Comparison of ENCODE assay signal across 20 cellular contexts in the genomic region with DNA sequence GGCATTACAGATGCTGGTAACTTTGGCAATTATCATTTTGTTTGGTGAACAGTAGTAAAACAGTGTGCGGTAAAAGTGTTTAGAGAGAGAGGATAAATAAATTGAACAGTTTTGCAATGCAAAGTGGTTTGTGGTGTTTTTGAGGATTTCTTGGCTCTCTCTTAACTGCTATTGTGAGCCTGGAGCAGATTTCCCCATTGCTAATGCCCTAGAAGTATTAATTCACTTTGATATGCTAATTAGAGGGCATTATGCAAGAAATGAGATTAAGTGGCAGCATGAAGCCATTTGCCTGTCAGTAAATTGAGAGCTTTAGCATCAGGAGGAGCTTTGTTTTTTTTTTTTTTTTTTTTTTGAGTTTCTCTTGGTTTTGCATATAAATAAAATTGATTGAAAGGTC. TPM values are rescaled to one million over a fixed set of nuclear protein-coding genes. Genes with fewer than 3 reads are reported as not detected.
A peak's percentile ranks its signal among the peaks of the same experiment; 100 is the strongest.
DNase-seq lines count a peak whose midpoint lies in the region; ATAC-seq, FAIRE-seq and TF ChIP-seq lines count a peak whose summit lies in the region.
"Had no signal": no experiment of that assay in that cellular context is flagged by ENCODE, and none has a peak within 500 bp of the region (broad histone marks: within the 10 kb centered on the region; RNA-seq: fewer than 3 reads in every experiment).

No MANE protein-coding gene starts in this region.

- intact Hi-C loops in GM12878 (cut with micrococcal nuclease; ENCODE audit: unreplicated experiment) (loop anchor here (5.0 kb wide), 1 partner anchor 67 kb away; no protein-coding TSS in a partner anchor), vagina (cut with DNase I) (no loop called here)

- H3K4me1 ChIP-seq in HEK293 (ENCODE audit: control insufficient read depth, insufficient read depth, low read length) (peaks cover 39% of the 10 kb centered on the region; the same call in 1 of the 2 replicates), GM12878 (ENCODE audit: control insufficient read depth, insufficient read depth, low read length) (peaks cover 7% of the 10 kb centered on the region; the same call in 1 of the 2 replicates), vagina (peaks cover 59% of the 10 kb centered on the region), trophoblast cell (ENCODE audit: control insufficient read depth in 1 of 2, insufficient read depth in 2 of 2, low read length in 2 of 2) (no peaks in the 10 kb centered on the region)

- H3K36me3 ChIP-seq in HEK293 (ENCODE audit: control insufficient read depth in 2 of 2, insufficient read depth in 1 of 2, low read length in 2 of 2) (peaks cover 0 to 4% of the 10 kb centered on the region in 2 experiments; a peak in 2 of 3 replicates), GM12878 (ENCODE audit: control insufficient read depth in 2 of 2, insufficient read depth in 2 of 2, low read length in 1 of 2) (no peaks in the 10 kb centered on the region), neural cell (ENCODE audit: insufficient read depth, low read length) (no peaks in the 10 kb centered on the region), vagina (no peaks in the 10 kb centered on the region), trophoblast cell (ENCODE audit: control insufficient read depth in 1 of 2, insufficient read depth in 2 of 2, low read length in 2 of 2) (peaks cover 0 to 2% of the 10 kb centered on the region in 2 experiments)
- H3K36me3 ChIP-seq: neutrophil, SJSA1 had no signal

- H2AK5ac ChIP-seq in trophoblast cell (ENCODE audit: low read length) = no peak overlapping the region

- no peak overlapping the region for H3K18ac ChIP-seq in trophoblast cell (ENCODE audit: low read length)

- H3K23ac ChIP-seq in trophoblast cell (ENCODE audit: low read length) = no peak overlapping the region

- H3K4me3 ChIP-seq in HEK293 (ENCODE audit: low read depth, low read length) = no peak overlapping the region
- 0 out of 2 replicates have a peak overlapping the region, but pooled peaks have one; percentile 8 for H3K4me3 ChIP-seq in GM12878
- H3K4me3 ChIP-seq in neural cell (ENCODE audit: low read length) = peak overlapping the region; percentile 89
- H3K4me3 ChIP-seq in vagina = no peak overlapping the region
- H3K4me3 ChIP-seq in trophoblast cell (ENCODE audit: low read depth, low read length) = no peak overlapping the region
- H3K4me3 ChIP-seq: SJSA1 had no signal

- H4K20me1 ChIP-seq in GM12878 (ENCODE audit: control insufficient read depth, insufficient read depth) = no peaks in the 10 kb centered on the region
- no peaks in the 10 kb centered on the region for H4K20me1 ChIP-seq in neural cell (ENCODE audit: insufficient read depth)

- H3K79me1 ChIP-seq in trophoblast cell (ENCODE audit: low read length) = no peaks in the 10 kb centered on the region

- no peak overlapping the region for H2BK5ac ChIP-seq in trophoblast cell (ENCODE audit: low read depth, low read length, poor library complexity)

- no peaks in the 10 kb centered on the region for H3K9me3 ChIP-seq in HEK293 (ENCODE audit: control insufficient read depth, insufficient read depth, low read depth, low read length)
- no peaks in the 10 kb centered on the region for H3K9me3 ChIP-seq in GM12878 (replicated peaks; ENCODE audit: control insufficient read depth, insufficient read depth, low read length)
- H3K9me3 ChIP-seq in neural cell (ENCODE audit: low read length) = no peaks in the 10 kb centered on the region
- H3K9me3 ChIP-seq in vagina = no peaks in the 10 kb centered on the region
- no peaks in the 10 kb centered on the region for H3K9me3 ChIP-seq in trophoblast cell (ENCODE audit: insufficient read depth, low read depth, low read length)
- H3K9me3 ChIP-seq: neutrophil, SJSA1 had no signal

- TF ChIP-seq RAD21 in GM12878 (IDR thresholded peaks at IDR 0.05; ENCODE audit: insufficient read depth, low read depth, low read length) = no peak
- TF ChIP-seq RAD21 in neural cell (conservative IDR thresholded peaks at IDR 0.05) = no peak

- no TSS peak for BruUV-seq in GM12878 (replicated peaks; lab: Mats Ljungman, UMichigan)

- H2AFZ ChIP-seq in GM12878 (ENCODE audit: control insufficient read depth, low read depth, low read length) (no peak overlapping the region), neural cell (ENCODE audit: low read depth, low read length) (no peak overlapping the region), trophoblast cell (ENCODE audit: insufficient read depth, low read length, poor library complexity) (no peak overlapping the region)

- WGBS in GM12878 (ENCODE audit: insufficient coverage, insufficient replicate concordance, low lambda C conversion rate, missing lambda C conversion rate) = 100% methylated on average over 1 of the region's 1 CpG
- 100% methylated on average over 1 of the region's 1 CpG for WGBS in trophoblast cell (ENCODE audit: extremely low coverage, insufficient coverage, insufficient read length)

- SMC1A ChIA-PET in GM12878 (lab: Charles Lee; ENCODE audit: uncharacterized antibody, unreplicated experiment) = interaction anchor here (1.2 to 5.9 kb wide), 6 partner anchors 40 to 196 kb away, joined by 3 to 33 read pairs (median 6); no protein-coding TSS in a partner anchor

- no peak overlapping the region for H3K4ac ChIP-seq in trophoblast cell (ENCODE audit: low read depth, low read length)

- FAIRE-seq in GM12878 (lab: Jason Lieb, UNC) = no peak
- FAIRE-seq: keratinocyte, TTC549 had no signal

- TF ChIP-seq POLR2A in GM12878 (IDR thresholded peaks at IDR 0.05; ENCODE audit: low read depth, low read length) = no peak
- no peak for TF ChIP-seq POLR2A in vagina (IDR thresholded peaks at IDR 0.05)

- no peak for ATAC-seq in GM12878
- ATAC-seq: activated naive CD4-positive, alpha-beta T cell treated with anti-CD3 and anti-CD28 coated beads, Interleukin-2, amount 50 U/mL, for 72 hours; PC-3 had no signal

- TF ChIP-seq EP300 in GM12878 (IDR thresholded peaks at IDR 0.05; ENCODE audit: borderline replicate concordance in 1 of 2, control insufficient read depth in 1 of 2, low read depth in 2 of 2, low read length in 2 of 2) (no peak), neural cell (conservative IDR thresholded peaks at IDR 0.05; ENCODE audit: poor library complexity, severe bottlenecking) (peak; percentile 26)

- POLR2A ChIA-PET in HEK293 (lab: Yijun Ruan, JAX) = interaction anchor here (0.6 to 1.3 kb wide), 3 partner anchors 10 to 1641 kb away, joined by 3 to 5 read pairs (median 4); no protein-coding TSS in a partner anchor
- POLR2A ChIA-PET in GM12878 (lab: Charles Lee) = interaction anchor here (0.6 to 1.0 kb wide), 5 partner anchors 44 to 194 kb away, joined by 3 to 8 read pairs (median 3); no protein-coding TSS in a partner anchor

- no peak overlapping the region for H3K27ac ChIP-seq in HEK293 (ENCODE audit: extremely low read depth, low read depth, low read length)
- H3K27ac ChIP-seq in GM12878 (ENCODE audit: control insufficient read depth, insufficient read depth) = no peak overlapping the region
- H3K27ac ChIP-seq in neural cell (ENCODE audit: low read length) = peak overlapping the region; percentile 98
- H3K27ac ChIP-seq in vagina = no peak overlapping the region
- H3K27ac ChIP-seq in trophoblast cell (ENCODE audit: low read depth, low read length) = no peak overlapping the region
- H3K27ac ChIP-seq: neutrophil, SJSA1 had no signal

- no peak overlapping the region for H3K14ac ChIP-seq in trophoblast cell (ENCODE audit: low read length)

- no peak overlapping the region for H4K8ac ChIP-seq in trophoblast cell (ENCODE audit: low read depth, low read length)

- TF ChIP-seq CTCF in HEK293 (tag by site-specific recombination; IDR thresholded peaks at IDR 0.05) (no peak), GM12878 (IDR thresholded peaks at IDR 0.05 in 2 of 3, conservative IDR thresholded peaks at IDR 0.05 in 1 of 3; ENCODE audit: control insufficient read depth in 2 of 3, extremely low read depth in 1 of 3, insufficient read depth in 1 of 3, low read depth in 3 of 3, low read length in 3 of 3) (no peak), neural cell (IDR thresholded peaks at IDR 0.05; ENCODE audit: poor library complexity, severe bottlenecking) (no peak), vagina (IDR thresholded peaks at IDR 0.05) (no peak)

- DNase-seq in NCI-H1105 (lab: John Stamatoyannopoulos, UW) (peak; percentile 63), GM12878 (ENCODE audit: low read depth, low spot score) (no peak), vagina (ENCODE audit: extremely low spot score in 2 of 2) (no peak), NAMALWA (ENCODE audit: low spot score) (no peak), trophoblast cell (no peak)
- DNase-seq: activated CD4-positive, alpha-beta memory T cell treated with anti-CD3 and anti-CD28 coated beads for 36 hours; activated T-cell treated with anti-CD3 and anti-CD28 coated beads, Interleukin-2, amount 50 U/mL, for 24 hours; erythroblast; NCI-H1092; NCI-H345; PC-3; stimulated activated CD4-positive, alpha-beta T cell treated with anti-CD3 and anti-CD28 coated beads, Interleukin-4, amount 100 ng/mL, for 24 hours; stimulated activated CD8-positive, alpha-beta memory T cell treated with anti-CD3 and anti-CD28 coated beads, Interleukin-4, amount 100 ng/mL, for 48 hours had no signal

- no peak overlapping the region for H2BK12ac ChIP-seq in trophoblast cell (ENCODE audit: low read length)

- H4K91ac ChIP-seq in trophoblast cell (ENCODE audit: low read depth, low read length) = no peak overlapping the region

- no peak overlapping the region for H4K12ac ChIP-seq in trophoblast cell (ENCODE audit: low read depth, low read length)

- no peaks in the 10 kb centered on the region for H3K9me2 ChIP-seq in neural cell (ENCODE audit: insufficient read depth, low read length)

- H3K79me2 ChIP-seq in GM12878 (ENCODE audit: control insufficient read depth, insufficient read depth, low read length) (peaks cover 96% of the 10 kb centered on the region), neural cell (replicated peaks; ENCODE audit: insufficient read depth, low read length) (peaks cover 100% of the 10 kb centered on the region), trophoblast cell (ENCODE audit: control insufficient read depth, insufficient read depth, low read length, poor library complexity) (no peaks in the 10 kb centered on the region)

- H3F3A ChIP-seq in neural cell (ENCODE audit: insufficient read depth, low read length, poor library complexity, severe bottlenecking) = no peaks in the 10 kb centered on the region

- no peak overlapping the region for H2BK120ac ChIP-seq in trophoblast cell (ENCODE audit: insufficient read depth, low read length, poor library complexity)

- no peaks in the 10 kb centered on the region for H3K27me3 ChIP-seq in GM12878 (replicated peaks in 1 of 2; ENCODE audit: control insufficient read depth in 2 of 2, insufficient read depth in 2 of 2, low read length in 1 of 2)
- no peaks in the 10 kb centered on the region for H3K27me3 ChIP-seq in neural cell (ENCODE audit: insufficient read depth, low read depth, low read length)
- H3K27me3 ChIP-seq in vagina = no peaks in the 10 kb centered on the region
- no peaks in the 10 kb centered on the region for H3K27me3 ChIP-seq in trophoblast cell (ENCODE audit: insufficient read depth, low read length)
- H3K27me3 ChIP-seq: neutrophil, SJSA1 had no signal

- H3K4me2 ChIP-seq in GM12878 (ENCODE audit: control insufficient read depth, insufficient read depth) (peak overlapping the region; percentile 50; the same call in 1 of the 2 replicates), neural cell (ENCODE audit: low read length) (peak overlapping the region; percentile 70), trophoblast cell (ENCODE audit: low read length) (no peak overlapping the region)

- in situ Hi-C loops in GM12878 (cut with MboI) = no loop called here

- RAD21 ChIA-PET in GM12878 (lab: Charles Lee; ENCODE audit: unreplicated experiment) = interaction anchor here (1.0 to 2.9 kb wide), 4 partner anchors 51 to 195 kb away, joined by 3 to 16 read pairs (median 4); no protein-coding TSS in a partner anchor

- H3K9ac ChIP-seq in GM12878 (ENCODE audit: control insufficient read depth, insufficient read depth, low read length) (no peak overlapping the region), neural cell (ENCODE audit: low read length) (peak overlapping the region; percentile 97), trophoblast cell (ENCODE audit: low read length) (no peak overlapping the region)

- CTCF ChIA-PET in HEK293 (lab: Yijun Ruan, JAX) = no interaction called here
- CTCF ChIA-PET in GM12878 (lab: Yijun Ruan, JAX) = interaction anchor here (1.1 to 4.2 kb wide), 6 partner anchors 67 to 196 kb away, joined by 3 to 21 read pairs (median 5); no protein-coding TSS in a partner anchor

RNA-seq across cellular contexts. Expression of gene PBX3, which starts 8.2 kb away (rescaled TPM):
- 530 and 531 TPM in 2 replicates for total RNA-seq in GM12878 (2013; cell fraction: nucleolus; rRNA removed)
- total RNA-seq in GM12878 (2014; rRNA removed) = 22.9 and 24.5 TPM in 2 replicates
- total RNA-seq in GM12878 (2014; rRNA removed; fragmentation: Illumina TruSeq; extraction: Trizol) = 21.3 and 23.3 TPM in 2 replicates
- total RNA-seq in GM12878 (2021) = 33.4 and 34.6 TPM in 2 replicates
- polyA plus RNA-seq in GM12878 (2011; ENCODE audit: low read depth) = 20.7 TPM
- 146 and 184 TPM in 2 replicates for polyA plus RNA-seq in GM12878 (2011; rRNA removed)
- polyA plus RNA-seq in GM12878 (2011; cell fraction: cytosol; rRNA removed) = 71.8 and 77.9 TPM in 2 replicates
- polyA plus RNA-seq in GM12878 (2011; cell fraction: nucleus; rRNA removed) = 159 and 168 TPM in 2 replicates
- 26.8 and 29.0 TPM in 2 replicates for polyA plus RNA-seq in GM12878 (2012)
- polyA plus RNA-seq in GM12878 (2014; fragmentation: Illumina TruSeq; extraction: Trizol) = 21.5 and 26.9 TPM in 2 replicates
- 1 to 10 TPM; 6.7 to 9.1 TPM for polyA plus RNA-seq in GM12878 (2014; fragmentation: Nextera tagmentation; extraction: Ambion mirVana)
- polyA plus RNA-seq in GM12878 (2014; rRNA removed) = 27.6 and 38.2 TPM in 2 replicates
- 10 to 100 TPM in 1 of 2 experiments, 1 to 10 TPM in 1; 9.5 to 13.3 TPM for polyA plus RNA-seq in GM12878 (2016; fragmentation: Nextera tagmentation; extraction: Ambion mirVana)
- 168 and 196 TPM in 2 replicates for polyA minus RNA-seq in GM12878 (2011; rRNA and poly(A)+ RNA removed)
- polyA minus RNA-seq in GM12878 (2011; cell fraction: cytosol; rRNA and poly(A)+ RNA removed) = 48.8 and 54.7 TPM in 2 replicates
- 771 and 1,558 TPM in 2 replicates for polyA minus RNA-seq in GM12878 (2011; cell fraction: nucleus; rRNA and poly(A)+ RNA removed)
- 398 and 402 TPM in 2 replicates for polyA plus RNA-seq in neural cell
- polyA minus RNA-seq in neural cell = 607 and 710 TPM in 2 replicates
- 82.3 TPM for total RNA-seq in vagina
- 23.6 and 26.4 TPM in 2 replicates for polyA plus RNA-seq in trophoblast cell (2013)

RNA-seq across cellular contexts. Expression of gene MAPKAP1, which starts 48.3 kb away (rescaled TPM):
- 256 and 276 TPM in 2 replicates for total RNA-seq in GM12878 (2013; cell fraction: nucleolus; rRNA removed)
- total RNA-seq in GM12878 (2014; rRNA removed) (106 and 126 TPM in 2 replicates), GM12878 (2014; rRNA removed; fragmentation: Illumina TruSeq; extraction: Trizol) (78.0 and 83.0 TPM in 2 replicates), GM12878 (2021) (98.0 and 107 TPM in 2 replicates), vagina (70.7 TPM)
- polyA plus RNA-seq in GM12878 (2011; ENCODE audit: low read depth) = 45.0 TPM
- polyA plus RNA-seq in GM12878 (2011; rRNA removed) (159 and 188 TPM in 2 replicates), GM12878 (2014; fragmentation: Illumina TruSeq; extraction: Trizol) (111 and 113 TPM in 2 replicates), GM12878 (2014; fragmentation: Nextera tagmentation; extraction: Ambion mirVana) (10 to 100 TPM in 1 of 2 experiments, 1 to 10 TPM in 1; 5.1 to 11.7 TPM), GM12878 (2014; rRNA removed) (94.5 and 109 TPM in 2 replicates), GM12878 (2016; fragmentation: Nextera tagmentation; extraction: Ambion mirVana) (100 to 1,000 TPM; 102 to 111 TPM), neural cell (57.5 and 70.4 TPM in 2 replicates)
- 130 and 173 TPM in 2 replicates for polyA plus RNA-seq in GM12878 (2011; cell fraction: cytosol; rRNA removed)
- polyA plus RNA-seq in GM12878 (2011; cell fraction: nucleus; rRNA removed) = 145 and 148 TPM in 2 replicates
- polyA plus RNA-seq in GM12878 (2012) = 56.7 and 64.6 TPM in 2 replicates
- polyA minus RNA-seq in GM12878 (2011; rRNA and poly(A)+ RNA removed) = 175 and 230 TPM in 2 replicates
- 27.7 and 30.5 TPM in 2 replicates for polyA minus RNA-seq in GM12878 (2011; cell fraction: cytosol; rRNA and poly(A)+ RNA removed)
- 143 and 252 TPM in 2 replicates for polyA minus RNA-seq in GM12878 (2011; cell fraction: nucleus; rRNA and poly(A)+ RNA removed)
- polyA minus RNA-seq in neural cell = 75.7 and 80.6 TPM in 2 replicates
- polyA plus RNA-seq in trophoblast cell (2013) = 64.3 and 64.4 TPM in 2 replicates

Comparison
In these comparisons a context has a peak if more than half of its experiments do, and no peak if none do; other contexts are left out.
1. H3K4me3 ChIP-seq: peak in GM12878 (single experiment) and neural cell (single experiment); none in HEK293 (single experiment), vagina (0 of 2) and trophoblast cell (single experiment).